ENCODE assay signal across 27 cellular contexts in the genomic region with DNA sequence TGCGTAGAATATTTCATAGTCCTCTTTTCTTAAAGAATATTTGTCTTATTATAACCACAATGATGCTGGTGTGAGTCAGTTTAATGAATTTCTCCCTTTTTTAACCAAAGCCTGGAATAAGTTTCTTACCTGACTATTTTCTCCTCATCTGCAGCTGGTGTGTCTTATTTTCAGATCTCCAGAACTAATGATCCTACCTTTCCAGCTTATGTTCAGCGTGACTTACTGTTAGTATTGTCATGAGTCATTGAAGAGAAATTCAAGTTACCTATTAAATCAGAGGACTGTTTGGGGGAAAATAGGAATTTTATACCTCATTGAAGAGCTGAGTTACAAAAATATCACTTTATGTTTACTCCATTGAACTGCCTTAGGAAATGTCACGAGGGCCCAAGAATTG.
"Had no signal": no experiment of that assay in that cellular context is flagged by ENCODE, and none has a peak within 500 bp of the region (broad histone marks: within the 10 kb centered on the region; RNA-seq: fewer than 3 reads in every experiment).

No MANE protein-coding gene starts in this region.

- H3K27ac Mint-ChIP-seq: immature natural killer cell; memory B cell; naive thymus-derived CD8-positive, alpha-beta T cell; nephron; stimulated activated naive B cell treated with anti-CD40 and anti-IgM and Interleukin-4, amounts not matched to agents 10 μg/mL and 1 μg/mL and 100 μg/mL, for 72 hours had no signal

- FAIRE-seq: islet of Langerhans, pancreas had no signal

- H3K27ac ChIP-seq: left ventricle myocardium inferior, pancreas, prostate gland, skin epidermis, stomach, testis, thyroid gland, uterus had no signal

- H3K4me1 Mint-ChIP-seq: immature natural killer cell; memory B cell; naive thymus-derived CD8-positive, alpha-beta T cell; nephron; neural crest cell; stimulated activated naive B cell treated with anti-CD40 and anti-IgM and Interleukin-4, amounts not matched to agents 10 μg/mL and 1 μg/mL and 100 μg/mL, for 72 hours had no signal

- H3K27me3 ChIP-seq: pancreas, stomach, testis, thyroid gland, uterus had no signal

- H3K36me3 ChIP-seq: left ventricle myocardium inferior, pancreas, prostate gland, stomach, thyroid gland, uterus had no signal

- H3K9me3 ChIP-seq: left ventricle myocardium inferior, pancreas, prostate gland, stomach, testis, thyroid gland, uterus had no signal

- H3K27me3 Mint-ChIP-seq: memory B cell; naive thymus-derived CD8-positive, alpha-beta T cell; stimulated activated naive B cell treated with anti-CD40 and anti-IgM and Interleukin-4, amounts not matched to agents 10 μg/mL and 1 μg/mL and 100 μg/mL, for 72 hours had no signal

- H3K9me3 Mint-ChIP-seq: memory B cell, nephron had no signal

- H3K4me3 ChIP-seq: left ventricle myocardium inferior, lung, pancreas, prostate gland, skin epidermis, stomach, testis, thyroid gland, uterus had no signal

- H3K4me3 Mint-ChIP-seq: immature natural killer cell; memory B cell; naive thymus-derived CD8-positive, alpha-beta T cell; nephron; neural crest cell; stimulated activated naive B cell treated with anti-CD40 and anti-IgM and Interleukin-4, amounts not matched to agents 10 μg/mL and 1 μg/mL and 100 μg/mL, for 72 hours had no signal

- H3K4me1 ChIP-seq: left ventricle myocardium inferior, pancreas, prostate gland, stomach, testis, thyroid gland, uterus had no signal

- H3K36me3 Mint-ChIP-seq: immature natural killer cell; memory B cell; naive thymus-derived CD8-positive, alpha-beta T cell; stimulated activated naive B cell treated with anti-CD40 and anti-IgM and Interleukin-4, amounts not matched to agents 10 μg/mL and 1 μg/mL and 100 μg/mL, for 72 hours had no signal

- DNase-seq: hypothalamus; immature natural killer cell; left ventricle myocardium inferior; naive thymus-derived CD8-positive, alpha-beta T cell; nucleus accumbens; pancreas; posterior cingulate gyrus; retina; right cardiac atrium; stimulated activated CD4-positive, alpha-beta T cell treated with anti-CD3 and anti-CD28 coated beads, Interleukin-12 subunit alpha, Interleukin-12 subunit beta, amount 100 ng/mL, for 4 hours; stimulated activated CD4-positive, alpha-beta T cell treated with anti-CD3 and anti-CD28 coated beads, Interleukin-15, amount 100 ng/mL, for 24 hours; stimulated activated CD4-positive, alpha-beta T cell treated with anti-CD3 and anti-CD28 coated beads, Interleukin-2, amount 100 ng/mL, for 24 hours; stimulated activated CD4-positive, alpha-beta T cell treated with anti-CD3 and anti-CD28 coated beads, Interleukin-4, amount 100 ng/mL, for 1 hour; stimulated activated naive B cell treated with anti-CD40 and anti-IgM and Interleukin-4, amounts not matched to agents 10 μg/mL and 1 μg/mL and 100 μg/mL, for 72 hours; stimulated activated naive CD8-positive, alpha-beta T cell treated with anti-CD3 and anti-CD28 coated beads, Interleukin-15, Interleukin-2, amounts not matched to agents 100 U/mL and 50 U/mL, for 24 hours; stomach; testis; thyroid gland; trophoblast cell; uterus had no signal
